ENCODE assay signal across 16 cellular contexts in genomic region chr5:96601200-96601599, GRCh38.
"Had no signal": no experiment of that assay in that cellular context is flagged by ENCODE, and none has a peak within 500 bp of the region (broad histone marks: within the 10 kb centered on the region; RNA-seq: fewer than 3 reads in every experiment).

No MANE protein-coding gene starts in this region.

- H3K36me3 ChIP-seq: esophagus squamous epithelium, left ventricle myocardium inferior, sigmoid colon, vagina had no signal

- H3K27ac Mint-ChIP-seq: activated CD4-positive, alpha-beta T cell treated with anti-CD3 and anti-CD28 coated beads, Interleukin-2, amount 10 ng/mL, durations not matched to agents 7 days and 5 days; activated CD8-positive, alpha-beta memory T cell treated with anti-CD3 and anti-CD28 coated beads, Interleukin-2, amount 10 ng/mL, durations not matched to agents 7 days and 5 days; activated CD8-positive, alpha-beta T cell treated with anti-CD3 and anti-CD28 coated beads for 36 hours; activated naive CD8-positive, alpha-beta T cell treated with anti-CD3 and anti-CD28 coated beads, Interleukin-2, amount 50 U/mL, for 24 hours; effector memory CD8-positive, alpha-beta T cell; nephron; stimulated activated naive B cell treated with anti-CD40 and anti-IgM and Interleukin-4, amounts not matched to agents 10 μg/mL and 1 μg/mL and 100 μg/mL, for 72 hours had no signal

- H3K4me2 ChIP-seq: smooth muscle cell had no signal

- H3K4me3 Mint-ChIP-seq: activated CD4-positive, alpha-beta T cell treated with anti-CD3 and anti-CD28 coated beads, Interleukin-2, amount 10 ng/mL, durations not matched to agents 7 days and 5 days; activated CD8-positive, alpha-beta memory T cell treated with anti-CD3 and anti-CD28 coated beads, Interleukin-2, amount 10 ng/mL, durations not matched to agents 7 days and 5 days; activated CD8-positive, alpha-beta T cell treated with anti-CD3 and anti-CD28 coated beads for 36 hours; activated naive CD8-positive, alpha-beta T cell treated with anti-CD3 and anti-CD28 coated beads, Interleukin-2, amount 50 U/mL, for 24 hours; effector memory CD8-positive, alpha-beta T cell; nephron; stimulated activated naive B cell treated with anti-CD40 and anti-IgM and Interleukin-4, amounts not matched to agents 10 μg/mL and 1 μg/mL and 100 μg/mL, for 72 hours had no signal

- DNase-seq: activated gamma-delta T cell, aorta, esophagus squamous epithelium, left ventricle myocardium inferior, sigmoid colon had no signal

- H3K9me3 Mint-ChIP-seq: activated CD4-positive, alpha-beta T cell treated with anti-CD3 and anti-CD28 coated beads, Interleukin-2, amount 10 ng/mL, durations not matched to agents 7 days and 5 days; activated CD8-positive, alpha-beta T cell treated with anti-CD3 and anti-CD28 coated beads for 36 hours; effector memory CD8-positive, alpha-beta T cell; nephron; stimulated activated naive B cell treated with anti-CD40 and anti-IgM and Interleukin-4, amounts not matched to agents 10 μg/mL and 1 μg/mL and 100 μg/mL, for 72 hours had no signal

- ATAC-seq: activated naive CD8-positive, alpha-beta T cell treated with anti-CD3 and anti-CD28 coated beads, Interleukin-2, amount 50 U/mL, for 24 hours had no signal

- H3K36me3 Mint-ChIP-seq: activated CD8-positive, alpha-beta memory T cell treated with anti-CD3 and anti-CD28 coated beads, Interleukin-2, amount 10 ng/mL, durations not matched to agents 7 days and 5 days; stimulated activated naive B cell treated with anti-CD40 and anti-IgM and Interleukin-4, amounts not matched to agents 10 μg/mL and 1 μg/mL and 100 μg/mL, for 72 hours had no signal

- H3K4me1 Mint-ChIP-seq: nephron; stimulated activated naive B cell treated with anti-CD40 and anti-IgM and Interleukin-4, amounts not matched to agents 10 μg/mL and 1 μg/mL and 100 μg/mL, for 72 hours had no signal

- H3K27ac ChIP-seq: dorsolateral prefrontal cortex, esophagus squamous epithelium, left ventricle myocardium inferior, sigmoid colon, testis, vagina had no signal

- H3K27me3 ChIP-seq: dorsolateral prefrontal cortex, esophagus squamous epithelium, sigmoid colon, testis, vagina had no signal

- H3K4me3 ChIP-seq: esophagus squamous epithelium, left ventricle myocardium inferior, sigmoid colon, smooth muscle cell, testis, vagina had no signal

- H3K4me1 ChIP-seq: left ventricle myocardium inferior, sigmoid colon, testis, vagina had no signal

- H3K9me3 ChIP-seq: esophagus squamous epithelium, left ventricle myocardium inferior, sigmoid colon, testis, vagina had no signal
